In genomic region chr2:235621736-235622135, GRCh38 we compare ENCODE assay signal across 29 cellular contexts.
"Had no signal": no experiment of that assay in that cellular context is flagged by ENCODE, and none has a peak within 500 bp of the region (broad histone marks: within the 10 kb centered on the region; RNA-seq: fewer than 3 reads in every experiment).

No MANE protein-coding gene starts in this region.

- DNase-seq: activated CD4-positive, alpha-beta memory T cell treated with anti-CD3 and anti-CD28 coated beads for 36 hours; activated CD4-positive, alpha-beta T cell treated with anti-CD3 and anti-CD28 coated beads, Interleukin-2, amount 10 ng/mL, durations not matched to agents 24 days and 14 days; activated CD8-positive, alpha-beta memory T cell treated with anti-CD3 and anti-CD28 coated beads, Interleukin-2, amount 50 U/mL, for 4 hours; activated effector memory CD4-positive, alpha-beta T cell treated with anti-CD3 and anti-CD28 coated beads, Interleukin-2, amount 50 U/mL, for 16 hours; activated naive CD4-positive, alpha-beta T cell treated with anti-CD3 and anti-CD28 coated beads for 36 hours; activated naive CD8-positive, alpha-beta T cell treated with anti-CD3 and anti-CD28 coated beads for 36 hours; activated T-cell treated with anti-CD3 and anti-CD28 coated beads, Interleukin-2, amount 50 U/mL, for 1 hour; adrenal gland; effector memory CD8-positive, alpha-beta T cell; erythroblast; hippocampal formation; left colon; naive B cell; nephron progenitor cell; psoas muscle; stimulated activated CD4-positive, alpha-beta T cell treated with anti-CD3 and anti-CD28 coated beads, Interleukin-2, amount 100 ng/mL, for 48 hours; stimulated activated naive CD4-positive, alpha-beta T cell treated with Interleukin-2 at 50 U/mL for 16 hours; SW 1271; T1000; upper lobe of left lung; WERI-Rb-1 had no signal

- H3K27ac ChIP-seq: adrenal gland, ascending aorta, breast epithelium, coronary artery, gastroesophageal sphincter, neutrophil, parathyroid adenoma, psoas muscle, upper lobe of left lung, WERI-Rb-1 had no signal

- H3K4me1 ChIP-seq: adrenal gland, ascending aorta, breast epithelium had no signal

- H3K27me3 ChIP-seq: adrenal gland, ascending aorta, breast epithelium, gastroesophageal sphincter, neutrophil, upper lobe of left lung had no signal

- FAIRE-seq: keratinocyte had no signal

- H3K9me3 ChIP-seq: adrenal gland, ascending aorta, breast epithelium, gastroesophageal sphincter, neutrophil, upper lobe of left lung had no signal

- H3K36me3 ChIP-seq: adrenal gland, ascending aorta, breast epithelium, gastroesophageal sphincter, neutrophil, upper lobe of left lung, WERI-Rb-1 had no signal

- H2AFZ ChIP-seq: parathyroid adenoma had no signal

- ATAC-seq: activated CD4-positive, CD25-positive, alpha-beta regulatory T cell treated with anti-CD3 and anti-CD28 coated beads, Interleukin-2, amount 50 U/mL, for 24 hours; effector memory CD8-positive, alpha-beta T cell; gastroesophageal sphincter; left colon; psoas muscle had no signal

- H3K4me3 ChIP-seq: adrenal gland, ascending aorta, breast epithelium, coronary artery, gastroesophageal sphincter, psoas muscle, upper lobe of left lung had no signal
